In the genomic region with DNA sequence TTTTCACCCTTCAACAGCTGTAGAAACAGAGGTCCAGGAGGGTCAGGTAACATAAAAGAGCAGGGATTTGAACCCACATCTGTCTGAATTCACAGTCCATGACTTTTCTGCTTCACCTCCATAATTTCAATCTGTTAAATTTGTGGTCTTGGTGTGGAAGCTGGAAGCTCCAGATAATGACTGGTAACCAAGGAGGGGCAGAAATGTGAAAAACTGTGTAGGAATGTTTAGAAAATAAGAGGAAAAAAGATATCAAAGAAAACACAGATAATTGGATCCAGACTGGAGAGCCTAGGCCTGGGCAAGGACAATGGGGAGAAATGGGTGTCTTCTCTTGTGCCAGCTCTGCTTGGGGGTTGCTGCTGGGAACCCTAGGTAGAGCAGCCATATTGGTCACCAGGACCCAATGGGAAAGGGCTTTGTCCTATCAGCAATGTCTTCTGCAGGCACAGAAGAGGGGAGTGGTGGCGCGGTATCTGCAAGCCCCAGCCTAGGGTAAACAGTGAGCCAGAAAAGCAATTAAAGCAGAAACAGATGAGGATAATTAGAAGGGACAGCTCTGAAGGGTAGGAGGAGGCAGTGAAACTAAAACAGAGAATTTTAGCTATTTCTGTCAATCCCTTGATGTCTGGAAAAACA, we compare ENCODE assay signal across 1 cellular context.
TF ChIP-seq lines count a peak whose summit lies in the region.

No MANE protein-coding gene starts in this region.

TF ChIP-seq in H1, 55 proteins besides CTCF, POLR2A, EP300 and RAD21:
- TF ChIP-seq KDM4A (IDR thresholded peaks at IDR 0.05; ENCODE audit: low read depth, low read length, severe bottlenecking) (no peak), SAP30 (IDR thresholded peaks at IDR 0.05; ENCODE audit: insufficient read depth, insufficient replicate concordance, low read length) (no peak), GTF2F1 (IDR thresholded peaks at IDR 0.05; ENCODE audit: borderline replicate concordance, low read depth, low read length) (no peak), ZNF274 (IDR thresholded peaks at IDR 0.05; ENCODE audit: borderline replicate concordance, extremely low read depth, low read length) (no peak), CBX8 (IDR thresholded peaks at IDR 0.05; ENCODE audit: borderline replicate concordance, low read depth, low read length) (no peak), PHF8 (conservative IDR thresholded peaks at IDR 0.05; ENCODE audit: low read depth, low read length) (no peak), KDM5A (IDR thresholded peaks at IDR 0.05; ENCODE audit: low read length) (no peak), BRCA1 (IDR thresholded peaks at IDR 0.05; ENCODE audit: low read depth, low read length) (no peak), JUND (IDR thresholded peaks at IDR 0.05; ENCODE audit: low read length) (no peak), MAFK (IDR thresholded peaks at IDR 0.05; ENCODE audit: low read depth, low read length) (no peak)
- TF ChIP-seq, protein P1, sequence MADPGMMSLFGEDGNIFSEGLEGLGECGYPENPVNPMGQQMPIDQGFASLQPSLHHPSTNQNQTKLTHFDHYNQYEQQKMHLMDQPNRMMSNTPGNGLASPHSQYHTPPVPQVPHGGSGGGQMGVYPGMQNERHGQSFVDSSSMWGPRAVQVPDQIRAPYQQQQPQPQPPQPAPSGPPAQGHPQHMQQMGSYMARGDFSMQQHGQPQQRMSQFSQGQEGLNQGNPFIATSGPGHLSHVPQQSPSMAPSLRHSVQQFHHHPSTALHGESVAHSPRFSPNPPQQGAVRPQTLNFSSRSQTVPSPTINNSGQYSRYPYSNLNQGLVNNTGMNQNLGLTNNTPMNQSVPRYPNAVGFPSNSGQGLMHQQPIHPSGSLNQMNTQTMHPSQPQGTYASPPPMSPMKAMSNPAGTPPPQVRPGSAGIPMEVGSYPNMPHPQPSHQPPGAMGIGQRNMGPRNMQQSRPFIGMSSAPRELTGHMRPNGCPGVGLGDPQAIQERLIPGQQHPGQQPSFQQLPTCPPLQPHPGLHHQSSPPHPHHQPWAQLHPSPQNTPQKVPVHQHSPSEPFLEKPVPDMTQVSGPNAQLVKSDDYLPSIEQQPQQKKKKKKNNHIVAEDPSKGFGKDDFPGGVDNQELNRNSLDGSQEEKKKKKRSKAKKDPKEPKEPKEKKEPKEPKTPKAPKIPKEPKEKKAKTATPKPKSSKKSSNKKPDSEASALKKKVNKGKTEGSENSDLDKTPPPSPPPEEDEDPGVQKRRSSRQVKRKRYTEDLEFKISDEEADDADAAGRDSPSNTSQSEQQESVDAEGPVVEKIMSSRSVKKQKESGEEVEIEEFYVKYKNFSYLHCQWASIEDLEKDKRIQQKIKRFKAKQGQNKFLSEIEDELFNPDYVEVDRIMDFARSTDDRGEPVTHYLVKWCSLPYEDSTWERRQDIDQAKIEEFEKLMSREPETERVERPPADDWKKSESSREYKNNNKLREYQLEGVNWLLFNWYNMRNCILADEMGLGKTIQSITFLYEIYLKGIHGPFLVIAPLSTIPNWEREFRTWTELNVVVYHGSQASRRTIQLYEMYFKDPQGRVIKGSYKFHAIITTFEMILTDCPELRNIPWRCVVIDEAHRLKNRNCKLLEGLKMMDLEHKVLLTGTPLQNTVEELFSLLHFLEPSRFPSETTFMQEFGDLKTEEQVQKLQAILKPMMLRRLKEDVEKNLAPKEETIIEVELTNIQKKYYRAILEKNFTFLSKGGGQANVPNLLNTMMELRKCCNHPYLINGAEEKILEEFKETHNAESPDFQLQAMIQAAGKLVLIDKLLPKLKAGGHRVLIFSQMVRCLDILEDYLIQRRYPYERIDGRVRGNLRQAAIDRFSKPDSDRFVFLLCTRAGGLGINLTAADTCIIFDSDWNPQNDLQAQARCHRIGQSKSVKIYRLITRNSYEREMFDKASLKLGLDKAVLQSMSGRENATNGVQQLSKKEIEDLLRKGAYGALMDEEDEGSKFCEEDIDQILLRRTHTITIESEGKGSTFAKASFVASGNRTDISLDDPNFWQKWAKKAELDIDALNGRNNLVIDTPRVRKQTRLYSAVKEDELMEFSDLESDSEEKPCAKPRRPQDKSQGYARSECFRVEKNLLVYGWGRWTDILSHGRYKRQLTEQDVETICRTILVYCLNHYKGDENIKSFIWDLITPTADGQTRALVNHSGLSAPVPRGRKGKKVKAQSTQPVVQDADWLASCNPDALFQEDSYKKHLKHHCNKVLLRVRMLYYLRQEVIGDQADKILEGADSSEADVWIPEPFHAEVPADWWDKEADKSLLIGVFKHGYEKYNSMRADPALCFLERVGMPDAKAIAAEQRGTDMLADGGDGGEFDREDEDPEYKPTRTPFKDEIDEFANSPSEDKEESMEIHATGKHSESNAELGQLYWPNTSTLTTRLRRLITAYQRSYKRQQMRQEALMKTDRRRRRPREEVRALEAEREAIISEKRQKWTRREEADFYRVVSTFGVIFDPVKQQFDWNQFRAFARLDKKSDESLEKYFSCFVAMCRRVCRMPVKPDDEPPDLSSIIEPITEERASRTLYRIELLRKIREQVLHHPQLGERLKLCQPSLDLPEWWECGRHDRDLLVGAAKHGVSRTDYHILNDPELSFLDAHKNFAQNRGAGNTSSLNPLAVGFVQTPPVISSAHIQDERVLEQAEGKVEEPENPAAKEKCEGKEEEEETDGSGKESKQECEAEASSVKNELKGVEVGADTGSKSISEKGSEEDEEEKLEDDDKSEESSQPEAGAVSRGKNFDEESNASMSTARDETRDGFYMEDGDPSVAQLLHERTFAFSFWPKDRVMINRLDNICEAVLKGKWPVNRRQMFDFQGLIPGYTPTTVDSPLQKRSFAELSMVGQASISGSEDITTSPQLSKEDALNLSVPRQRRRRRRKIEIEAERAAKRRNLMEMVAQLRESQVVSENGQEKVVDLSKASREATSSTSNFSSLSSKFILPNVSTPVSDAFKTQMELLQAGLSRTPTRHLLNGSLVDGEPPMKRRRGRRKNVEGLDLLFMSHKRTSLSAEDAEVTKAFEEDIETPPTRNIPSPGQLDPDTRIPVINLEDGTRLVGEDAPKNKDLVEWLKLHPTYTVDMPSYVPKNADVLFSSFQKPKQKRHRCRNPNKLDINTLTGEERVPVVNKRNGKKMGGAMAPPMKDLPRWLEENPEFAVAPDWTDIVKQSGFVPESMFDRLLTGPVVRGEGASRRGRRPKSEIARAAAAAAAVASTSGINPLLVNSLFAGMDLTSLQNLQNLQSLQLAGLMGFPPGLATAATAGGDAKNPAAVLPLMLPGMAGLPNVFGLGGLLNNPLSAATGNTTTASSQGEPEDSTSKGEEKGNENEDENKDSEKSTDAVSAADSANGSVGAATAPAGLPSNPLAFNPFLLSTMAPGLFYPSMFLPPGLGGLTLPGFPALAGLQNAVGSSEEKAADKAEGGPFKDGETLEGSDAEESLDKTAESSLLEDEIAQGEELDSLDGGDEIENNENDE (IDR thresholded peaks at IDR 0.05; ENCODE audit: insufficient replicate concordance, low read length): no peak
